ENCODE assay signal across 31 cellular contexts in the genomic region with DNA sequence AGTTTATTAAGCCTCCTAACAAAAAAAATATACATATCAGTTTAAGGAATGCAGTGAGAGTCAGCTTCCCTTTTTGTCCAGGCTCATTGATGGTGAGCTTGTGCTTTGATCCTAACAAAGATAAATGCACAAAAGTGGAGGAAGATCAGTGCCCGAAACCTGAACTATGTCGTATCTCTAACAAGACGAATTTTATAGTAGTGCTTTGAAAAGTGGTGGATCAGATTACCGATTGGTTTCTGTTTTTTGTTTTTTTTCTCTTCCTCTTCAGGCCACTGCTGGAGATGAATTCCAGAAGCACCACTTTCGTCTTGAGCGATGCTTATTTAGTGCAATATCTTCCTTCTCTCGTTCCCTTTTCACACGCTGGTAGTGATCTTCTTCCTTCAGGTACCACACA.
"Had no signal": no experiment of that assay in that cellular context is flagged by ENCODE, and none has a peak within 500 bp of the region (broad histone marks: within the 10 kb centered on the region; RNA-seq: fewer than 3 reads in every experiment).

No MANE protein-coding gene starts in this region.

- H3K4me3 ChIP-seq: adrenal gland, body of pancreas, left ventricle myocardium inferior, lung, mucosa of descending colon, sigmoid colon, smooth muscle cell, upper lobe of left lung had no signal

- H3K27ac ChIP-seq: adrenal gland, body of pancreas, epithelial cell of prostate, left ventricle myocardium inferior, neutrophil, sigmoid colon, upper lobe of left lung had no signal

- H3K4me3 Mint-ChIP-seq: activated CD4-positive, alpha-beta T cell treated with anti-CD3 and anti-CD28 coated beads for 36 hours; activated CD8-positive, alpha-beta memory T cell treated with anti-CD3 and anti-CD28 coated beads, Interleukin-2, amount 10 ng/mL, durations not matched to agents 7 days and 5 days; activated CD8-positive, alpha-beta T cell treated with anti-CD3 and anti-CD28 coated beads, Interleukin-2, amount 10 ng/mL, durations not matched to agents 7 days and 5 days; activated naive CD8-positive, alpha-beta T cell treated with anti-CD3 and anti-CD28 coated beads for 36 hours; activated T-cell treated with anti-CD3 and anti-CD28 coated beads, Interleukin-2, amount 50 U/mL, for 72 hours; natural killer cell treated with Interleukin-12 subunit alpha and Interleukin-12 subunit beta and Interleukin-15 and Interleukin-18, amount 100 ng/mL, for 72 hours; stimulated activated memory B cell treated with anti-CD40 and anti-IgM and Interleukin-4, amounts not matched to agents 10 μg/mL and 1 μg/mL and 100 μg/mL, for 72 hours; stimulated activated naive CD8-positive, alpha-beta T cell treated with anti-CD3 and anti-CD28 coated beads, Interleukin-15, amount 100 ng/mL, for 72 hours; T-helper 2 cell treated with Interferon-gamma antibody and Interleukin-4, amounts not matched to agents 5 μg/mL and 100 μg/mL, for 36 hours had no signal

- H3K9me3 Mint-ChIP-seq: activated naive CD8-positive, alpha-beta T cell treated with anti-CD3 and anti-CD28 coated beads for 36 hours; activated T-cell treated with anti-CD3 and anti-CD28 coated beads, Interleukin-2, amount 50 U/mL, for 72 hours; natural killer cell treated with Interleukin-12 subunit alpha and Interleukin-12 subunit beta and Interleukin-15 and Interleukin-18, amount 100 ng/mL, for 72 hours; stimulated activated memory B cell treated with anti-CD40 and anti-IgM and Interleukin-4, amounts not matched to agents 10 μg/mL and 1 μg/mL and 100 μg/mL, for 72 hours; stimulated activated naive CD8-positive, alpha-beta T cell treated with anti-CD3 and anti-CD28 coated beads, Interleukin-15, amount 100 ng/mL, for 72 hours; T-helper 2 cell treated with Interferon-gamma antibody and Interleukin-4, amounts not matched to agents 5 μg/mL and 100 μg/mL, for 36 hours had no signal

- H3K27me3 Mint-ChIP-seq: activated naive CD8-positive, alpha-beta T cell treated with anti-CD3 and anti-CD28 coated beads for 36 hours had no signal

- H3K27ac Mint-ChIP-seq: activated CD4-positive, alpha-beta T cell treated with anti-CD3 and anti-CD28 coated beads for 36 hours; activated CD8-positive, alpha-beta memory T cell treated with anti-CD3 and anti-CD28 coated beads, Interleukin-2, amount 10 ng/mL, durations not matched to agents 7 days and 5 days; activated CD8-positive, alpha-beta T cell treated with anti-CD3 and anti-CD28 coated beads, Interleukin-2, amount 10 ng/mL, durations not matched to agents 7 days and 5 days; activated naive CD8-positive, alpha-beta T cell treated with anti-CD3 and anti-CD28 coated beads for 36 hours; activated T-cell treated with anti-CD3 and anti-CD28 coated beads, Interleukin-2, amount 50 U/mL, for 72 hours; natural killer cell treated with Interleukin-12 subunit alpha and Interleukin-12 subunit beta and Interleukin-15 and Interleukin-18, amount 100 ng/mL, for 72 hours; stimulated activated memory B cell treated with anti-CD40 and anti-IgM and Interleukin-4, amounts not matched to agents 10 μg/mL and 1 μg/mL and 100 μg/mL, for 72 hours; stimulated activated naive CD8-positive, alpha-beta T cell treated with anti-CD3 and anti-CD28 coated beads, Interleukin-15, amount 100 ng/mL, for 72 hours; T-helper 2 cell treated with Interferon-gamma antibody and Interleukin-4, amounts not matched to agents 5 μg/mL and 100 μg/mL, for 36 hours had no signal

- DNase-seq: activated CD4-positive, alpha-beta T cell treated with anti-CD3 and anti-CD28 coated beads for 36 hours; activated CD4-positive, CD25-positive, alpha-beta regulatory T cell; activated CD8-positive, alpha-beta memory T cell treated with anti-CD3 and anti-CD28 coated beads, Interleukin-2, amount 10 ng/mL, durations not matched to agents 7 days and 5 days; activated CD8-positive, alpha-beta T cell treated with anti-CD3 and anti-CD28 coated beads, Interleukin-2, amount 10 ng/mL, durations not matched to agents 7 days and 5 days; activated naive CD4-positive, alpha-beta T cell treated with Interleukin-2 at 50 U/mL for 16 hours; activated naive CD8-positive, alpha-beta T cell treated with anti-CD3 and anti-CD28 coated beads for 36 hours; activated T-cell treated with anti-CD3 and anti-CD28 coated beads, Interleukin-2, amount 50 U/mL, for 72 hours; adrenal gland; aorta; body of pancreas; dermis blood vessel endothelial cell; effector CD4-positive, alpha-beta T cell; glutamatergic neuron; left ventricle myocardium inferior; mesendoderm; mucosa of descending colon; retina; sigmoid colon; stimulated activated CD4-positive, alpha-beta T cell treated with anti-CD3 and anti-CD28 coated beads, Interleukin-1b, Interleukin-23, amount 100 ng/mL, for 48 hours; stimulated activated CD4-positive, alpha-beta T cell treated with anti-CD3 and anti-CD28 coated beads, Interleukin-4, amount 100 ng/mL, for 4 hours; stimulated activated CD8-positive, alpha-beta memory T cell treated with anti-CD3 and anti-CD28 coated beads, Interleukin-4, amount 100 ng/mL, for 48 hours; stimulated activated naive CD8-positive, alpha-beta T cell treated with anti-CD3 and anti-CD28 coated beads, Interleukin-15, amount 100 ng/mL, for 72 hours; substantia nigra; upper lobe of left lung had no signal

- ATAC-seq: activated CD4-positive, alpha-beta T cell treated with anti-CD3 and anti-CD28 coated beads for 36 hours; activated CD8-positive, alpha-beta memory T cell treated with anti-CD3 and anti-CD28 coated beads, Interleukin-2, amount 10 ng/mL, durations not matched to agents 7 days and 5 days; activated CD8-positive, alpha-beta T cell treated with anti-CD3 and anti-CD28 coated beads, Interleukin-2, amount 10 ng/mL, durations not matched to agents 7 days and 5 days; activated T-cell treated with anti-CD3 and anti-CD28 coated beads, Interleukin-2, amount 50 U/mL, for 72 hours; body of pancreas; mucosa of descending colon; natural killer cell treated with Interleukin-12 subunit alpha and Interleukin-12 subunit beta and Interleukin-15 and Interleukin-18, amount 100 ng/mL, for 72 hours; stimulated activated memory B cell treated with anti-CD40 and anti-IgM and Interleukin-4, amounts not matched to agents 10 μg/mL and 1 μg/mL and 100 μg/mL, for 72 hours; stimulated activated naive CD8-positive, alpha-beta T cell treated with anti-CD3 and anti-CD28 coated beads, Interleukin-15, amount 100 ng/mL, for 72 hours had no signal

- H3K36me3 ChIP-seq: neutrophil had no signal

- H3K9me3 ChIP-seq: adrenal gland, body of pancreas, left ventricle myocardium inferior, mucosa of descending colon, neutrophil, sigmoid colon, upper lobe of left lung had no signal

- H3K4me1 Mint-ChIP-seq: activated CD4-positive, alpha-beta T cell treated with anti-CD3 and anti-CD28 coated beads for 36 hours; activated CD8-positive, alpha-beta memory T cell treated with anti-CD3 and anti-CD28 coated beads, Interleukin-2, amount 10 ng/mL, durations not matched to agents 7 days and 5 days; activated naive CD8-positive, alpha-beta T cell treated with anti-CD3 and anti-CD28 coated beads for 36 hours; stimulated activated memory B cell treated with anti-CD40 and anti-IgM and Interleukin-4, amounts not matched to agents 10 μg/mL and 1 μg/mL and 100 μg/mL, for 72 hours; stimulated activated naive CD8-positive, alpha-beta T cell treated with anti-CD3 and anti-CD28 coated beads, Interleukin-15, amount 100 ng/mL, for 72 hours had no signal

- H3K4me1 ChIP-seq: adrenal gland, body of pancreas, sigmoid colon, upper lobe of left lung had no signal

- H3K36me3 Mint-ChIP-seq: activated CD8-positive, alpha-beta memory T cell treated with anti-CD3 and anti-CD28 coated beads, Interleukin-2, amount 10 ng/mL, durations not matched to agents 7 days and 5 days; activated naive CD8-positive, alpha-beta T cell treated with anti-CD3 and anti-CD28 coated beads for 36 hours; natural killer cell treated with Interleukin-12 subunit alpha and Interleukin-12 subunit beta and Interleukin-15 and Interleukin-18, amount 100 ng/mL, for 72 hours; stimulated activated memory B cell treated with anti-CD40 and anti-IgM and Interleukin-4, amounts not matched to agents 10 μg/mL and 1 μg/mL and 100 μg/mL, for 72 hours had no signal

- H3K27me3 ChIP-seq: adrenal gland, body of pancreas, neutrophil, sigmoid colon, upper lobe of left lung had no signal
